In genomic region chr19:33703438-33703750, GRCh38 we compare ENCODE assay signal across 21 cellular contexts.
"Had no signal": no experiment of that assay in that cellular context is flagged by ENCODE, and none has a peak within 500 bp of the region (broad histone marks: within the 10 kb centered on the region; RNA-seq: fewer than 3 reads in every experiment).

No MANE protein-coding gene starts in this region.

- H3K4me3 Mint-ChIP-seq: endodermal cell; immature natural killer cell; naive B cell; nephron; stimulated activated naive B cell treated with anti-CD40 and anti-IgM and Interleukin-4, amounts not matched to agents 10 μg/mL and 1 μg/mL and 100 μg/mL, for 72 hours; stimulated activated naive CD8-positive, alpha-beta T cell treated with anti-CD3 and anti-CD28 coated beads, Interleukin-15, amount 100 ng/mL, for 72 hours had no signal

- H3K27ac Mint-ChIP-seq: endodermal cell; immature natural killer cell; naive B cell; nephron; stimulated activated naive B cell treated with anti-CD40 and anti-IgM and Interleukin-4, amounts not matched to agents 10 μg/mL and 1 μg/mL and 100 μg/mL, for 72 hours had no signal

- H3K27ac ChIP-seq: coronary artery, foreskin keratinocyte, parathyroid adenoma, psoas muscle, skin epidermis, testis, tibial nerve had no signal

- H3K9me3 Mint-ChIP-seq: endodermal cell; immature natural killer cell; nephron; stimulated activated naive CD8-positive, alpha-beta T cell treated with anti-CD3 and anti-CD28 coated beads, Interleukin-15, amount 100 ng/mL, for 72 hours had no signal

- H3K4me1 ChIP-seq: foreskin keratinocyte, psoas muscle, testis, tibial nerve had no signal

- H3K27me3 ChIP-seq: foreskin keratinocyte, testis, tibial nerve had no signal

- ATAC-seq: foreskin keratinocyte; left colon; psoas muscle; sciatic nerve; stimulated activated naive B cell treated with anti-CD40 and anti-IgM and Interleukin-4, amounts not matched to agents 10 μg/mL and 1 μg/mL and 100 μg/mL, for 72 hours; stimulated activated naive CD8-positive, alpha-beta T cell treated with anti-CD3 and anti-CD28 coated beads, Interleukin-15, amount 100 ng/mL, for 72 hours had no signal

- H3K4me3 ChIP-seq: coronary artery, psoas muscle, skin epidermis, testis, tibial nerve had no signal

- H2AFZ ChIP-seq: parathyroid adenoma had no signal

- DNase-seq: effector CD4-positive, alpha-beta T cell; endodermal cell; erythroblast; foreskin keratinocyte; immature natural killer cell; mesendoderm; naive B cell; psoas muscle; retina; stimulated activated CD4-positive, alpha-beta T cell treated with anti-CD3 and anti-CD28 coated beads, Interleukin-2, amount 100 ng/mL, for 24 hours; stimulated activated CD4-positive, alpha-beta T cell treated with anti-CD3 and anti-CD28 coated beads, Interleukin-4, amount 100 ng/mL, for 4 hours; stimulated activated naive B cell treated with anti-CD40 and anti-IgM and Interleukin-4, amounts not matched to agents 10 μg/mL and 1 μg/mL and 100 μg/mL, for 72 hours; stimulated activated naive CD8-positive, alpha-beta T cell treated with anti-CD3 and anti-CD28 coated beads, Interleukin-15, amount 100 ng/mL, for 72 hours; testis had no signal

- H3K36me3 ChIP-seq: tibial nerve had no signal

- H3K4me1 Mint-ChIP-seq: endodermal cell; immature natural killer cell; naive B cell; nephron; stimulated activated naive B cell treated with anti-CD40 and anti-IgM and Interleukin-4, amounts not matched to agents 10 μg/mL and 1 μg/mL and 100 μg/mL, for 72 hours; stimulated activated naive CD8-positive, alpha-beta T cell treated with anti-CD3 and anti-CD28 coated beads, Interleukin-15, amount 100 ng/mL, for 72 hours had no signal

- H3K9ac ChIP-seq: parathyroid adenoma had no signal

- H3K9me3 ChIP-seq: psoas muscle, testis, tibial nerve had no signal

- H3K36me3 Mint-ChIP-seq: immature natural killer cell; naive B cell; stimulated activated naive B cell treated with anti-CD40 and anti-IgM and Interleukin-4, amounts not matched to agents 10 μg/mL and 1 μg/mL and 100 μg/mL, for 72 hours had no signal
